In the genomic region with DNA sequence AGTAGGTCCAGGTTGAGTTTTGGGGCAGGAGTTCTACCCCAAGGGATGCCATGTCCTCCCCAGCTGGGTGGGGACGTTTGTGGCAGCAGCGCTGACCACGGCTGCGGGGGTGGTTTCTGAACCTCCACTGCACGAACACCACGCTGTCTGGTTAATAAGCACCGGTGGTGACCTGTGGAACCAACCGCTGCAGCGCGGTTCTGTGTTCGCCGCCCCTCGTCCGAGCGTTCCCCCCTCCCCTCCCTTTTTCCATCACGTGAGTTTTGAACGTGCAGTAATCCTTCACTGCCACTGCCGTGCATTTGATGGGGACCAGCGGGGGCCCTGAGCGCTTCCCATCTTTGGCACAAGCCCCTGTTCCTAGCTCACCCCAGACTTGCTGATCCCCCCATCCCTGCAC, we compare ENCODE assay signal across 17 cellular contexts.
"Had no signal": no experiment of that assay in that cellular context is flagged by ENCODE, and none has a peak within 500 bp of the region (broad histone marks: within the 10 kb centered on the region; RNA-seq: fewer than 3 reads in every experiment).

No MANE protein-coding gene starts in this region.

- H3K9me3 Mint-ChIP-seq: activated CD4-positive, alpha-beta T cell treated with anti-CD3 and anti-CD28 coated beads, Interleukin-2, amount 10 ng/mL, durations not matched to agents 7 days and 5 days; activated naive CD4-positive, alpha-beta T cell treated with anti-CD3 and anti-CD28 coated beads, Interleukin-2, amount 10 ng/mL, durations not matched to agents 7 days and 5 days; activated T-helper 17 cell treated with anti-CD3 and anti-CD28 coated beads, Interleukin-2, amount 50 U/mL, for 72 hours; nephron progenitor cell had no signal

- H3K9me3 ChIP-seq: pancreas had no signal

- H3K27ac ChIP-seq: cardiac muscle cell, epithelial cell of prostate, pancreas had no signal

- H3K4me1 Mint-ChIP-seq: activated CD4-positive, alpha-beta T cell treated with anti-CD3 and anti-CD28 coated beads, Interleukin-2, amount 10 ng/mL, durations not matched to agents 7 days and 5 days; activated naive CD4-positive, alpha-beta T cell treated with anti-CD3 and anti-CD28 coated beads, Interleukin-2, amount 10 ng/mL, durations not matched to agents 7 days and 5 days; activated T-helper 17 cell treated with anti-CD3 and anti-CD28 coated beads, Interleukin-2, amount 50 U/mL, for 72 hours; T-helper 17 cell had no signal

- DNase-seq: activated CD4-positive, alpha-beta T cell treated with anti-CD3 and anti-CD28 coated beads, Interleukin-2, amount 10 ng/mL, durations not matched to agents 7 days and 5 days; activated CD4-positive, CD25-positive, alpha-beta regulatory T cell; activated CD8-positive, alpha-beta memory T cell treated with anti-CD3 and anti-CD28 coated beads for 24 hours; activated naive CD4-positive, alpha-beta T cell treated with anti-CD3 and anti-CD28 coated beads, Interleukin-2, amount 10 ng/mL, durations not matched to agents 7 days and 5 days; cortex of kidney; effector memory CD4-positive, alpha-beta T cell; nephron progenitor cell; pancreas; stimulated activated CD4-positive, alpha-beta T cell treated with anti-CD3 and anti-CD28 coated beads, Interleukin-15, amount 100 ng/mL, for 24 hours; stimulated activated CD4-positive, alpha-beta T cell treated with anti-CD3 and anti-CD28 coated beads, Interleukin-4, amount 100 ng/mL, for 24 hours; T-helper 17 cell; trophoblast cell had no signal

- H3K36me3 ChIP-seq: cardiac muscle cell had no signal

- H3K4me3 ChIP-seq: cardiac muscle cell, pancreas had no signal

- H3K4me1 ChIP-seq: pancreas had no signal

- H3K27me3 ChIP-seq: cardiac muscle cell, pancreas had no signal

- H3K27me3 Mint-ChIP-seq: activated CD4-positive, alpha-beta T cell treated with anti-CD3 and anti-CD28 coated beads, Interleukin-2, amount 10 ng/mL, durations not matched to agents 7 days and 5 days; activated naive CD4-positive, alpha-beta T cell treated with anti-CD3 and anti-CD28 coated beads, Interleukin-2, amount 10 ng/mL, durations not matched to agents 7 days and 5 days; activated T-helper 17 cell treated with anti-CD3 and anti-CD28 coated beads, Interleukin-2, amount 50 U/mL, for 72 hours; T-helper 17 cell had no signal

- ATAC-seq: activated T-helper 17 cell treated with anti-CD3 and anti-CD28 coated beads, Interleukin-2, amount 50 U/mL, for 72 hours; pancreas; SK-N-SH treated with all-trans-retinoic acid at 6 μM for 48 hours; T-helper 17 cell had no signal

- H3K4me3 Mint-ChIP-seq: activated CD4-positive, alpha-beta T cell treated with anti-CD3 and anti-CD28 coated beads, Interleukin-2, amount 10 ng/mL, durations not matched to agents 7 days and 5 days; activated naive CD4-positive, alpha-beta T cell treated with anti-CD3 and anti-CD28 coated beads, Interleukin-2, amount 10 ng/mL, durations not matched to agents 7 days and 5 days; activated T-helper 17 cell treated with anti-CD3 and anti-CD28 coated beads, Interleukin-2, amount 50 U/mL, for 72 hours; nephron progenitor cell; T-helper 17 cell had no signal

- H3K27ac Mint-ChIP-seq: activated CD4-positive, alpha-beta T cell treated with anti-CD3 and anti-CD28 coated beads, Interleukin-2, amount 10 ng/mL, durations not matched to agents 7 days and 5 days; activated T-helper 17 cell treated with anti-CD3 and anti-CD28 coated beads, Interleukin-2, amount 50 U/mL, for 72 hours; nephron progenitor cell; T-helper 17 cell had no signal

- FAIRE-seq: pancreas, TTC549 had no signal
